Comparison of ENCODE assay signal across 8 cellular contexts in the genomic region with DNA sequence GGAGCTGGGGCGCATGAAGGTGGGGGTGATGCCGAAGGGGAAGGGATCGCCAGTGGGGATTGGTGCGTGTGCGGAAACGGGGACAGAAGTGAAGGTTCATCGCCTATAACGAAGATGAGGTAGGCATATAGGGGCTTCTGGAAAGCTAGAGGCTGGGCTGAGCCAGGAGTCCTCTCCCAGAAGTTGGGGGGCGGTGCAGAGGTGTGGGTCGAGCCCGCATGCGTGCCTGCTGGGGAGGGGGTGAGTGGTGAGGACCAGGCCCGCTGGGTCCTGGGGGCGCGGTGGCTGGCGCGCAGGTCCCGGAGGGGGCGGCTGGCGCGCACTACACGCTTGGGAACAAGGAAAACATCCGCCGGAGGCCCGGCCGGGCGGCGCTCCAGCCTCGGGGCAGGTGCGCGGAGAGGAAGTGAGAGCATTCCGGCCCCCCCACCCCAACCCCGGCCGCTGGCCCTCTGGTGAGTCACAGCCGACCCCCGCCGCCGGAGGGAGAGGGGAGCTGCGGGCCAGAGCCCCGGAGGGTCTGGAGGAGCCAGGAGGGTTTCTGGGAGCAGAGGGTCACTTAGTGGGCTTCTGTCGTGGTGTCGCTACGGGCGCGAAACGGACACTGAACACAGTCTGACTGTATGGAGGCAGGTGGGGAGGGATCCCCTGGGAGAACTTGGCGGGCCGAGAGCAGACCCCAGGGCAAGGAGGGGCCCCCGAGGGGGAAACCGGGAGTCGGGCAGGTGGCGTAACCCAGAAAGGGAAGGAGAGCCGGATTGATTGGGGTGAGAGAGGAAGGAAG. TPM values are rescaled to one million over a fixed set of nuclear protein-coding genes. Genes with fewer than 3 reads are reported as not detected.
DNase-seq lines count a peak whose midpoint lies in the region; ATAC-seq and TF ChIP-seq lines count a peak whose summit lies in the region.

No MANE protein-coding gene starts in this region.

- H3K4me3 ChIP-seq in AG09309 (ENCODE audit: control insufficient read depth, low read depth, low read length), result peak overlapping the region; percentile 34

- peak; percentile 67 for ATAC-seq in GM18868 (IDR thresholded peaks at IDR 0.05; ENCODE audit: unreplicated experiment)
- ATAC-seq in HG03135 (IDR thresholded peaks at IDR 0.05; ENCODE audit: unreplicated experiment), result peak; percentile 58
- peak; percentile 88 for ATAC-seq in omental fat pad (ENCODE audit: low FRiP score)

- DNase-seq in AG09309 (ENCODE audit: low read depth) (no peak), NOMO-1 (lab: John Stamatoyannopoulos, UW; ENCODE audit: unreplicated experiment in 2 of 2) (peak; percentile 70 to 84), glomerular visceral epithelial cell (ENCODE audit: extremely low spot score) (peak; percentile 74), omental fat pad (ENCODE audit: low spot score) (no peak), ureter (ENCODE audit: low spot score) (peak; percentile 81)
- peak; percentile 80 for DNase-seq in activated effector memory CD4-positive, alpha-beta T cell treated with anti-CD3 and anti-CD28 coated beads, Interleukin-2, amount 50 U/mL, for 16 hours

- TF ChIP-seq CTCF in AG09309 (IDR thresholded peaks at IDR 0.05; ENCODE audit: control insufficient read depth, insufficient read depth, low read depth, low read length, missing control alignments) (no peak), omental fat pad (IDR thresholded peaks at IDR 0.05) (no peak)

RNA-seq across cellular contexts. Expression of gene MSMP, which starts 2.9 kb away (rescaled TPM):
- total RNA-seq in omental fat pad (not detected), ureter (not detected)

RNA-seq across cellular contexts. Expression of gene RGP1, which starts 7.8 kb away (rescaled TPM):
- 10 to 100 TPM; 12.7 to 19.2 (median 17.5) TPM for total RNA-seq in omental fat pad
- total RNA-seq in ureter, result 34.3 TPM

RNA-seq across cellular contexts. Expression of gene GBA2, which starts 7.9 kb away (rescaled TPM):
- total RNA-seq in omental fat pad (10 to 100 TPM; 33.7 to 94.7 (median 57.9) TPM), ureter (108 TPM)

RNA-seq across cellular contexts. Expression of gene CREB3, which starts 24.5 kb away (rescaled TPM):
- total RNA-seq in omental fat pad (10 to 100 TPM; 43.2 to 48.3 (median 45.8) TPM), ureter (30.7 TPM)

RNA-seq across cellular contexts. Expression of gene TLN1, which starts 24.9 kb away (rescaled TPM):
- total RNA-seq in omental fat pad, result 100 to 1,000 TPM; 301 to 553 (median 412) TPM
- total RNA-seq in ureter, result 340 TPM

Comparison
In these comparisons a context has a peak if more than half of its experiments do, and no peak if none do; other contexts are left out.
1. DNase-seq: peak in NOMO-1 (2 of 2), activated effector memory CD4-positive, alpha-beta T cell treated with anti-CD3 and anti-CD28 coated beads, Interleukin-2, amount 50 U/mL, for 16 hours (single experiment), glomerular visceral epithelial cell (single experiment) and ureter (single experiment); none in AG09309 (single experiment) and omental fat pad (single experiment).
2. Peak in every context shown above with its lines, with median percentiles within 50 percentile points of each other: ATAC-seq.